Comparison of ENCODE assay signal across 10 cellular contexts in the genomic region with DNA sequence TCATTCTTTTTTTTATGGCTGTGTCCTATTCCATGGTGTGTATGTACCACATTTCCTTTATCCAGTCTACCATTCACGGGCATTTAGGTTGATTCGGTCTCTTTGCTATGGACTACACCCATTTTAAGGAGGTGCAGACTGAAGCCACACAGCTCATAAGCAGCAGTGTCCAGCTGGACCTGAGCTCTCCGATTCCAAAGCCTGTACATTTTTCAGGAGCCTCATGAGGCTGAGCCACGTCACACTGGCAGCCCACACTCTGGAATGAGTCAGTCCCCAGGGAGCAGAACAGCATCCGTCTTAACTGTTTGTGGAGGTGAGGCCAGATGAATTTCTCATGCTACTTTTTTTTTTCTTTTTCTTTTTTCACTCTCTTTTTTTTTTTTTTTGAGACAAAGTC.
A peak's percentile ranks its signal among the peaks of the same experiment; 100 is the strongest.
DNase-seq lines count a peak whose midpoint lies in the region; ATAC-seq and TF ChIP-seq lines count a peak whose summit lies in the region.
"Had no signal": no experiment of that assay in that cellular context is flagged by ENCODE, and none has a peak within 500 bp of the region (broad histone marks: within the 10 kb centered on the region; RNA-seq: fewer than 3 reads in every experiment).

No MANE protein-coding gene starts in this region.

- no peaks in the 10 kb centered on the region for H3K9me2 ChIP-seq in SK-N-SH

- TF ChIP-seq CTCF in SK-N-SH (IDR thresholded peaks at IDR 0.05), result no peak
- TF ChIP-seq CTCF in foreskin fibroblast (IDR thresholded peaks at IDR 0.05; ENCODE audit: low read depth, low read length), result no peak
- TF ChIP-seq CTCF in neural progenitor cell (IDR thresholded peaks at IDR 0.05), result no peak

- no peaks in the 10 kb centered on the region for H3K9me3 Mint-ChIP-seq in neural progenitor cell

- no peaks in the 10 kb centered on the region for H3K36me3 Mint-ChIP-seq in neural progenitor cell

- H3K27ac ChIP-seq in SK-N-SH (ENCODE audit: low read depth in 2 of 2, low read length in 1 of 2) (no peak overlapping the region), neural progenitor cell (no peak overlapping the region)
- H3K27ac ChIP-seq: ovary had no signal

- H3K4me2 ChIP-seq in SK-N-SH (no peak overlapping the region), neural progenitor cell (no peak overlapping the region)

- no peak for TF ChIP-seq EP300 in SK-N-SH (IDR thresholded peaks at IDR 0.05; ENCODE audit: borderline replicate concordance in 1 of 2, low read depth in 1 of 2, low read length in 1 of 2)

- H3K36me3 ChIP-seq in SK-N-SH (replicated peaks in 1 of 2; ENCODE audit: control insufficient read depth in 1 of 2, insufficient read depth in 2 of 2, low read length in 1 of 2), result no peaks in the 10 kb centered on the region
- no peaks in the 10 kb centered on the region for H3K36me3 ChIP-seq in neural progenitor cell
- H3K36me3 ChIP-seq: ovary had no signal

- H3K9ac ChIP-seq in SK-N-SH (no peak overlapping the region), neural progenitor cell (no peak overlapping the region)

- POLR2A ChIA-PET in SK-N-SH (lab: Yijun Ruan, JAX), result no interaction called here

- H4K20me1 ChIP-seq in SK-N-SH (ENCODE audit: insufficient read depth) (no peaks in the 10 kb centered on the region), neural progenitor cell (ENCODE audit: low read depth) (no peaks in the 10 kb centered on the region)

- H3K27me3 ChIP-seq in SK-N-SH (ENCODE audit: insufficient read depth) (peaks cover 39% of the 10 kb centered on the region; the same call in 1 of the 2 replicates), neural progenitor cell (no peaks in the 10 kb centered on the region)
- H3K27me3 ChIP-seq: ovary had no signal

- H3K27ac Mint-ChIP-seq in neural progenitor cell, result no peak overlapping the region

- peaks cover 7% of the 10 kb centered on the region for H3K27me3 Mint-ChIP-seq in neural progenitor cell (ENCODE audit: insufficient read depth, low read depth)

- no peak overlapping the region for H2AFZ ChIP-seq in SK-N-SH (ENCODE audit: low read depth)
- no peak overlapping the region for H2AFZ ChIP-seq in neural progenitor cell (replicated peaks)

- H3K9me3 ChIP-seq in SK-N-SH (no peaks in the 10 kb centered on the region), neural progenitor cell (ENCODE audit: low read depth) (no peaks in the 10 kb centered on the region)
- H3K9me3 ChIP-seq: ovary had no signal

- CTCF ChIA-PET in SK-N-SH (lab: Yijun Ruan, JAX), result interaction anchor here (3.2 to 4.7 kb wide), 2 partner anchors 14 to 78 kb away, joined by 18 to 79 read pairs; no protein-coding TSS in a partner anchor

- H3K4me1 ChIP-seq in SK-N-SH (ENCODE audit: control insufficient read depth in 1 of 2, insufficient read depth in 2 of 2, low read depth in 1 of 2, low read length in 1 of 2) (peaks cover 0 to 2% of the 10 kb centered on the region in 2 experiments; a peak in 1 of 4 replicates), neural progenitor cell (no peaks in the 10 kb centered on the region)

- 21% methylated on average over 5 of the region's 5 CpGs for WGBS in SK-N-SH (ENCODE audit: low lambda C conversion rate)

- H3F3A ChIP-seq in SK-N-SH (replicated peaks; ENCODE audit: insufficient read depth), result no peaks in the 10 kb centered on the region
- H3F3A ChIP-seq in neural progenitor cell (ENCODE audit: low read depth), result no peaks in the 10 kb centered on the region

- ATAC-seq in sciatic nerve (peak; percentile 86), GM18502 (IDR thresholded peaks at IDR 0.05; ENCODE audit: poor library complexity, unreplicated experiment) (no peak), GM21825 (IDR thresholded peaks at IDR 0.05; ENCODE audit: unreplicated experiment) (no peak)

- no peaks in the 10 kb centered on the region for H3K79me2 ChIP-seq in SK-N-SH (ENCODE audit: insufficient read depth)
- no peaks in the 10 kb centered on the region for H3K79me2 ChIP-seq in neural progenitor cell (ENCODE audit: low read depth)

- intact Hi-C loops in sciatic nerve (cut with DNase I), result no loop called here

- DNase-seq in GM03348 (ENCODE audit: low spot score) (peak; percentile 93), SK-N-SH (no peak), foreskin fibroblast (peak; percentile 99), sciatic nerve (ENCODE audit: low spot score) (peak; percentile 80), ureter (ENCODE audit: low spot score) (no peak), neural progenitor cell (ENCODE audit: low spot score) (no peak)
- DNase-seq: NCI-H2081 treated with DMSO at 0.1 percent for 48 hours had no signal

- peaks cover 19% of the 10 kb centered on the region for H3K4me1 Mint-ChIP-seq in neural progenitor cell

- no peak for TF ChIP-seq RAD21 in SK-N-SH (IDR thresholded peaks at IDR 0.05; ENCODE audit: low read length)

- no peak overlapping the region for H3K4me3 Mint-ChIP-seq in neural progenitor cell

- H3K4me3 ChIP-seq in SK-N-SH (ENCODE audit: low read depth in 2 of 2, low read length in 1 of 2) (no peak overlapping the region), foreskin fibroblast (ENCODE audit: low read depth in 1 of 2, low read length in 2 of 2) (no peak overlapping the region), neural progenitor cell (no peak overlapping the region)
- H3K4me3 ChIP-seq: ovary had no signal

TF ChIP-seq in SK-N-SH, 30 proteins besides CTCF, POLR2A, EP300 and RAD21:
- TF ChIP-seq FOSL2 (IDR thresholded peaks at IDR 0.05; ENCODE audit: borderline replicate concordance, low read depth), result peak; percentile 65; the same call in 1 of the 2 replicates
- TF ChIP-seq TCF12 (IDR thresholded peaks at IDR 0.05), result peak; percentile 39
- TF ChIP-seq, protein P1, sequence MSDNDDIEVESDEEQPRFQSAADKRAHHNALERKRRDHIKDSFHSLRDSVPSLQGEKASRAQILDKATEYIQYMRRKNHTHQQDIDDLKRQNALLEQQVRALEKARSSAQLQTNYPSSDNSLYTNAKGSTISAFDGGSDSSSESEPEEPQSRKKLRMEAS (IDR thresholded peaks at IDR 0.05; ENCODE audit: low read depth), result 0 out of 2 replicates have a peak, but pooled peaks have one; percentile 20
- no peak for TF ChIP-seq ELF1 (IDR thresholded peaks at IDR 0.05)
- TF ChIP-seq, protein P2, sequence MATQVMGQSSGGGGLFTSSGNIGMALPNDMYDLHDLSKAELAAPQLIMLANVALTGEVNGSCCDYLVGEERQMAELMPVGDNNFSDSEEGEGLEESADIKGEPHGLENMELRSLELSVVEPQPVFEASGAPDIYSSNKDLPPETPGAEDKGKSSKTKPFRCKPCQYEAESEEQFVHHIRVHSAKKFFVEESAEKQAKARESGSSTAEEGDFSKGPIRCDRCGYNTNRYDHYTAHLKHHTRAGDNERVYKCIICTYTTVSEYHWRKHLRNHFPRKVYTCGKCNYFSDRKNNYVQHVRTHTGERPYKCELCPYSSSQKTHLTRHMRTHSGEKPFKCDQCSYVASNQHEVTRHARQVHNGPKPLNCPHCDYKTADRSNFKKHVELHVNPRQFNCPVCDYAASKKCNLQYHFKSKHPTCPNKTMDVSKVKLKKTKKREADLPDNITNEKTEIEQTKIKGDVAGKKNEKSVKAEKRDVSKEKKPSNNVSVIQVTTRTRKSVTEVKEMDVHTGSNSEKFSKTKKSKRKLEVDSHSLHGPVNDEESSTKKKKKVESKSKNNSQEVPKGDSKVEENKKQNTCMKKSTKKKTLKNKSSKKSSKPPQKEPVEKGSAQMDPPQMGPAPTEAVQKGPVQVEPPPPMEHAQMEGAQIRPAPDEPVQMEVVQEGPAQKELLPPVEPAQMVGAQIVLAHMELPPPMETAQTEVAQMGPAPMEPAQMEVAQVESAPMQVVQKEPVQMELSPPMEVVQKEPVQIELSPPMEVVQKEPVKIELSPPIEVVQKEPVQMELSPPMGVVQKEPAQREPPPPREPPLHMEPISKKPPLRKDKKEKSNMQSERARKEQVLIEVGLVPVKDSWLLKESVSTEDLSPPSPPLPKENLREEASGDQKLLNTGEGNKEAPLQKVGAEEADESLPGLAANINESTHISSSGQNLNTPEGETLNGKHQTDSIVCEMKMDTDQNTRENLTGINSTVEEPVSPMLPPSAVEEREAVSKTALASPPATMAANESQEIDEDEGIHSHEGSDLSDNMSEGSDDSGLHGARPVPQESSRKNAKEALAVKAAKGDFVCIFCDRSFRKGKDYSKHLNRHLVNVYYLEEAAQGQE (IDR thresholded peaks at IDR 0.05; ENCODE audit: low read depth, low read length), result no peak
- no peak for TF ChIP-seq EZH2phosphoT487 (IDR thresholded peaks at IDR 0.05; ENCODE audit: borderline replicate concordance, low read depth)
- no peak for TF ChIP-seq RFX5 (IDR thresholded peaks at IDR 0.05; ENCODE audit: low read length)

Comparison
In these comparisons a context has a peak if more than half of its experiments do, and no peak if none do; other contexts are left out.
1. DNase-seq: peak in GM03348 (single experiment), foreskin fibroblast (2 of 2) and sciatic nerve (single experiment); none in SK-N-SH (single experiment), ureter (single experiment) and neural progenitor cell (single experiment).